Comparison of ENCODE assay signal across 12 cellular contexts in genomic region chr2:191878576-191879298, GRCh38. TPM values are rescaled to one million over a fixed set of nuclear protein-coding genes. Genes with fewer than 3 reads are reported as not detected.
A peak's percentile ranks its signal among the peaks of the same experiment; 100 is the strongest.
DNase-seq lines count a peak whose midpoint lies in the region; ATAC-seq and TF ChIP-seq lines count a peak whose summit lies in the region.
"Had no signal": no experiment of that assay in that cellular context is flagged by ENCODE, and none has a peak within 500 bp of the region (broad histone marks: within the 10 kb centered on the region; RNA-seq: fewer than 3 reads in every experiment).

No MANE protein-coding gene starts in this region.

- no peak overlapping the region for H2AFZ ChIP-seq in PC-3 (ENCODE audit: low read length)

- H3K4me3 ChIP-seq in BJ (ENCODE audit: low read depth, low read length) = no peak overlapping the region
- no peak overlapping the region for H3K4me3 ChIP-seq in PC-3 (ENCODE audit: low read length)
- H3K4me3 ChIP-seq in epithelial cell of proximal tubule (ENCODE audit: low read depth, low read length) = no peak overlapping the region
- H3K4me3 ChIP-seq in CD8-positive, alpha-beta T cell (ENCODE audit: low read depth, low read length) = no peak overlapping the region

- H3K9me3 ChIP-seq in PC-3 (ENCODE audit: low read length) = no peaks in the 10 kb centered on the region
- H3K9me3 ChIP-seq in CD8-positive, alpha-beta T cell (ENCODE audit: low read length) = no peaks in the 10 kb centered on the region
- H3K9me3 ChIP-seq: Caco-2 had no signal

- DNase-seq in BJ (ENCODE audit: low read depth) (peak; percentile 82), PC-3 (peak; percentile 83), epithelial cell of proximal tubule (ENCODE audit: low read depth) (peak; percentile 89), non-pigmented ciliary epithelial cell (ENCODE audit: low read depth) (peak; percentile 71), NCI-H2227 treated with DMSO at 0.1 percent for 48 hours (lab: John Stamatoyannopoulos, UW) (no peak)
- DNase-seq in CD8-positive, alpha-beta T cell = no peak
- no peak for DNase-seq in stimulated activated CD8-positive, alpha-beta memory T cell treated with anti-CD3 and anti-CD28 coated beads, Interleukin-4, amount 100 ng/mL, for 48 hours
- DNase-seq: Caco-2; cortex of kidney; naive thymus-derived CD4-positive, alpha-beta T cell had no signal

- H3K27me3 Mint-ChIP-seq in CD8-positive, alpha-beta T cell (ENCODE audit: low read depth) = no peaks in the 10 kb centered on the region

- TF ChIP-seq CTCF in BJ (IDR thresholded peaks at IDR 0.05; ENCODE audit: insufficient read depth, low read depth, low read length) (no peak), PC-3 (conservative IDR thresholded peaks at IDR 0.05; ENCODE audit: low read depth, low read length) (no peak), epithelial cell of proximal tubule (conservative IDR thresholded peaks at IDR 0.05; ENCODE audit: low read depth, low read length) (no peak)
- no peak for TF ChIP-seq CTCF in CD8-positive, alpha-beta T cell (IDR thresholded peaks at IDR 0.05)

- no peaks in the 10 kb centered on the region for H3K4me1 Mint-ChIP-seq in CD8-positive, alpha-beta T cell (ENCODE audit: low read depth)
- H3K4me1 Mint-ChIP-seq: naive thymus-derived CD4-positive, alpha-beta T cell had no signal

- no peaks in the 10 kb centered on the region for H4K20me1 ChIP-seq in PC-3 (ENCODE audit: low read length)

- POLR2A ChIA-PET in BJ (lab: Charles Lee) = no interaction called here
- POLR2A ChIA-PET in PC-3 (lab: Charles Lee; ENCODE audit: unreplicated experiment) = interaction anchor here (0.5 to 0.6 kb wide), 2 partner anchors 12 to 199 kb away, joined by 4 read pairs; no protein-coding TSS in a partner anchor
- POLR2A ChIA-PET in CD8-positive, alpha-beta T cell (lab: Charles Lee) = no interaction called here

- H3K9me3 Mint-ChIP-seq in CD8-positive, alpha-beta T cell = no peaks in the 10 kb centered on the region

- no peaks in the 10 kb centered on the region for H3K36me3 Mint-ChIP-seq in CD8-positive, alpha-beta T cell

- H3K36me3 ChIP-seq in BJ (ENCODE audit: control insufficient read depth, insufficient read depth, low read length) (no peaks in the 10 kb centered on the region), PC-3 (ENCODE audit: low read depth, low read length) (no peaks in the 10 kb centered on the region)
- H3K36me3 ChIP-seq in CD8-positive, alpha-beta T cell (ENCODE audit: insufficient read depth, low read length) = no peaks in the 10 kb centered on the region

- H3K4me1 ChIP-seq in PC-3 (ENCODE audit: insufficient read depth, low read length) = peaks cover 19% of the 10 kb centered on the region
- no peaks in the 10 kb centered on the region for H3K4me1 ChIP-seq in CD8-positive, alpha-beta T cell (ENCODE audit: insufficient read depth, low read length)

- no peaks in the 10 kb centered on the region for H3K9me2 ChIP-seq in PC-3 (replicated peaks; ENCODE audit: low read length)

- intact Hi-C loops in PC-3 (cut with micrococcal nuclease) = no loop called here
- intact Hi-C loops in CD8-positive, alpha-beta T cell (cut with DNase I, micrococcal nuclease) = no loop called here

- H3K4me3 Mint-ChIP-seq in CD8-positive, alpha-beta T cell = no peak overlapping the region
- H3K4me3 Mint-ChIP-seq: naive thymus-derived CD4-positive, alpha-beta T cell had no signal

- H3K27me3 ChIP-seq in BJ (ENCODE audit: control insufficient read depth, insufficient read depth, low read length) (no peaks in the 10 kb centered on the region), PC-3 (ENCODE audit: low read length) (no peaks in the 10 kb centered on the region)
- no peaks in the 10 kb centered on the region for H3K27me3 ChIP-seq in CD8-positive, alpha-beta T cell (ENCODE audit: insufficient read depth, low read length)

- peak; percentile 92 for ATAC-seq in PC-3
- no peak for ATAC-seq in HG03457 (IDR thresholded peaks at IDR 0.05; ENCODE audit: unreplicated experiment)
- no peak for ATAC-seq in CD8-positive, alpha-beta T cell
- ATAC-seq: naive thymus-derived CD4-positive, alpha-beta T cell; Right ventricle myocardium inferior had no signal

- peaks cover 4% of the 10 kb centered on the region for H3F3A ChIP-seq in PC-3 (ENCODE audit: low read length, unreplicated experiment)

- H3K79me2 ChIP-seq in PC-3 (ENCODE audit: low read length) = no peaks in the 10 kb centered on the region

- no peak overlapping the region for H3K27ac Mint-ChIP-seq in CD8-positive, alpha-beta T cell
- H3K27ac Mint-ChIP-seq: naive thymus-derived CD4-positive, alpha-beta T cell had no signal

- no TSS peak for BruUV-seq in PC-3 (replicated peaks; lab: Mats Ljungman, UMichigan)

- H3K9ac ChIP-seq in PC-3 (ENCODE audit: low read length) = no peak overlapping the region

- peak overlapping the region; percentile 34 for H3K27ac ChIP-seq in PC-3 (ENCODE audit: low read length)
- H3K27ac ChIP-seq in CD8-positive, alpha-beta T cell (ENCODE audit: low read depth, low read length) = no peak overlapping the region

- CTCF ChIA-PET in BJ (lab: Yijun Ruan, JAX) = no interaction called here
- CTCF ChIA-PET in PC-3 (lab: Charles Lee) = interaction anchor here (1.1 kb wide), 1 partner anchor 283 kb away, joined by 3 read pairs; no protein-coding TSS in a partner anchor
- CTCF ChIA-PET in CD8-positive, alpha-beta T cell (lab: Charles Lee) = no interaction called here

- H3K4me2 ChIP-seq in PC-3 (ENCODE audit: low read length) = peak overlapping the region; percentile 51

RNA-seq across cellular contexts. Expression of gene CAVIN2, which starts 31.8 kb away (rescaled TPM):
- 3.1 and 3.5 TPM in 2 replicates for polyA plus RNA-seq in BJ (2011; rRNA removed)
- 1.8 and 4.2 TPM in 2 replicates for polyA minus RNA-seq in BJ (2011; rRNA and poly(A)+ RNA removed)
- total RNA-seq in PC-3 (2014; rRNA removed) (0.07 TPM in 1 of 2 replicates, not detected in the other), epithelial cell of proximal tubule (0.51 and 0.98 TPM in 2 replicates)
- not detected for total RNA-seq in CD8-positive, alpha-beta T cell
- total RNA-seq: Caco-2 had no signal
- polyA plus RNA-seq: naive thymus-derived CD4-positive, alpha-beta T cell had no signal

Comparison
In these comparisons a context has a peak if more than half of its experiments do, and no peak if none do; other contexts are left out.
1. DNase-seq: peak in BJ (single experiment), PC-3 (single experiment), epithelial cell of proximal tubule (single experiment) and non-pigmented ciliary epithelial cell (single experiment); none in CD8-positive, alpha-beta T cell (0 of 7), stimulated activated CD8-positive, alpha-beta memory T cell treated with anti-CD3 and anti-CD28 coated beads, Interleukin-4, amount 100 ng/mL, for 48 hours (single experiment) and NCI-H2227 treated with DMSO at 0.1 percent for 48 hours (single experiment).